Comparison of ENCODE assay signal across 12 cellular contexts in the genomic region with DNA sequence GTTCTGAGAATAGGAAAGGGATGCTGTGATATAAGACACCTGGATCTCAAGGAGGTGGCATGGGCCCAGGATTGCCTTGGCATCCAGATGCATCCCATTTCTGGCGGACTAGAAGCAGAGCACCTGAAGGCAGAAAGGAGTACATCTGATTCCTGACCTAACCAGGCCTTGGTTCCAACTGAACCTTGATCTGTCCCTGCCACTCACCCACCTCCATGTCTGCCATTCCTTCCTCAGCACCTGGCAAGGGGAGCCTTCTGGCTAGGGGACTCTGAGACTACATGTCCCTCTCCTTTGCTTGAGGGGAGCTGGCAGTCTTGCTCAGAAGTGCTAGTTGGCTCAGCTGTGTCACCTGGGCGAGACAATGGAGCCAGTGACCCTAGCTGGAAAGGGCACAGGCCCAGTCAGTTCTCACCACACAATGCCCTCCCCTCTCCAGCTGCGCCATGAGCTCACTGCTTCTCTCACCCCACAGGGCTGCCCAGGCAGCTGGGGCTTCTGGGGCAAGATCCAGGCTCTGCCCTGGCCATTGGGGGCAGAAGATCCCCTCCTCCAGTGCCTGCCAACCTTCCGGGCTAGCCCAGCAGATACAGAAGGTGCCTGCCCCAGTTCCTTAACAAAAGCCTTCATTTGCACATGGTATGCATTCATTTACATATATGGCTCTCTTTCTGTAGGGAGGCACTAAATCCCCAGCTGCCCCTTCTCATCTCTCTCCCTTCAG. TPM values are rescaled to one million over a fixed set of nuclear protein-coding genes. Genes with fewer than 3 reads are reported as not detected.
DNase-seq lines count a peak whose midpoint lies in the region; ATAC-seq lines count a peak whose summit lies in the region.
"Had no signal": no experiment of that assay in that cellular context is flagged by ENCODE, and none has a peak within 500 bp of the region (broad histone marks: within the 10 kb centered on the region; RNA-seq: fewer than 3 reads in every experiment).

No MANE protein-coding gene starts in this region.

- H3K36me3 Mint-ChIP-seq in activated CD4-positive, alpha-beta T cell treated with anti-CD3 and anti-CD28 coated beads for 36 hours (ENCODE audit: low read depth), result peaks cover 5% of the 10 kb centered on the region
- peaks cover 2% of the 10 kb centered on the region for H3K36me3 Mint-ChIP-seq in activated T-helper 1 cell treated with anti-CD3 and anti-CD28 coated beads, Interleukin-12 subunit alpha, Interleukin-12 subunit beta, Interleukin-2, Interleukin-4 antibody, amounts not matched to agents 30 ng/mL and 10 ng/mL and 1 ng/mL, durations not matched to agents 14 hours and 24 hours and 36 hours (ENCODE audit: low read depth)
- peaks cover 10 to 24% of the 10 kb centered on the region in 2 donors for H3K36me3 Mint-ChIP-seq in stimulated activated naive B cell treated with anti-CD40 and anti-IgM and Interleukin-4, amounts not matched to agents 10 μg/mL and 1 μg/mL and 100 μg/mL, for 72 hours

- DNase-seq in activated CD4-positive, alpha-beta T cell treated with anti-CD3 and anti-CD28 coated beads for 36 hours, result no peak
- DNase-seq in activated CD4-positive, alpha-beta T cell treated with anti-CD3 and anti-CD28 coated beads for 1 hour, result no peak
- no peak for DNase-seq in activated T-helper 1 cell treated with anti-CD3 and anti-CD28 coated beads, Interleukin-12 subunit alpha, Interleukin-12 subunit beta, Interleukin-2, Interleukin-4 antibody, amounts not matched to agents 30 ng/mL and 10 ng/mL and 1 ng/mL, durations not matched to agents 14 hours and 24 hours and 36 hours (ENCODE audit: low spot score)
- DNase-seq in iPS-NIHi11 (ENCODE audit: low spot score) (peak; percentile 73), AG20443 (ENCODE audit: low spot score) (no peak), OCI-M2 (lab: John Stamatoyannopoulos, UW; ENCODE audit: unreplicated experiment) (no peak), SK-N-DZ (ENCODE audit: low spot score) (no peak)
- DNase-seq in stimulated activated naive B cell treated with anti-CD40 and anti-IgM and Interleukin-4, amounts not matched to agents 10 μg/mL and 1 μg/mL and 100 μg/mL, for 72 hours, result no peak
- DNase-seq: activated CD4-positive, alpha-beta memory T cell treated with anti-CD3 and anti-CD28 coated beads, Interleukin-2, amount 10 ng/mL, durations not matched to agents 7 days and 5 days had no signal

- POLR2A ChIA-PET in activated CD4-positive, alpha-beta T cell treated with anti-CD3 and anti-CD28 coated beads for 36 hours (lab: Charles Lee), result interaction anchor here (1.0 kb wide), 1 partner anchor 8 kb away, joined by 4 read pairs; no protein-coding TSS in a partner anchor

- no peaks in the 10 kb centered on the region for H3K27me3 Mint-ChIP-seq in activated CD4-positive, alpha-beta T cell treated with anti-CD3 and anti-CD28 coated beads for 36 hours
- no peaks in the 10 kb centered on the region for H3K27me3 Mint-ChIP-seq in activated T-helper 1 cell treated with anti-CD3 and anti-CD28 coated beads, Interleukin-12 subunit alpha, Interleukin-12 subunit beta, Interleukin-2, Interleukin-4 antibody, amounts not matched to agents 30 ng/mL and 10 ng/mL and 1 ng/mL, durations not matched to agents 14 hours and 24 hours and 36 hours (ENCODE audit: insufficient read depth)
- no peaks in the 10 kb centered on the region for H3K27me3 Mint-ChIP-seq in stimulated activated naive B cell treated with anti-CD40 and anti-IgM and Interleukin-4, amounts not matched to agents 10 μg/mL and 1 μg/mL and 100 μg/mL, for 72 hours
- H3K27me3 Mint-ChIP-seq: activated CD4-positive, alpha-beta memory T cell treated with anti-CD3 and anti-CD28 coated beads, Interleukin-2, amount 10 ng/mL, durations not matched to agents 7 days and 5 days; memory B cell had no signal

- no peak for ATAC-seq in activated CD4-positive, alpha-beta T cell treated with anti-CD3 and anti-CD28 coated beads for 36 hours
- no peak for ATAC-seq in stimulated activated naive B cell treated with anti-CD40 and anti-IgM and Interleukin-4, amounts not matched to agents 10 μg/mL and 1 μg/mL and 100 μg/mL, for 72 hours (replicated peaks)

- peaks cover 27% of the 10 kb centered on the region for H3K4me1 Mint-ChIP-seq in activated CD4-positive, alpha-beta T cell treated with anti-CD3 and anti-CD28 coated beads for 36 hours
- H3K4me1 Mint-ChIP-seq in activated T-helper 1 cell treated with anti-CD3 and anti-CD28 coated beads, Interleukin-12 subunit alpha, Interleukin-12 subunit beta, Interleukin-2, Interleukin-4 antibody, amounts not matched to agents 30 ng/mL and 10 ng/mL and 1 ng/mL, durations not matched to agents 14 hours and 24 hours and 36 hours (ENCODE audit: low read depth), result peaks cover 32% of the 10 kb centered on the region
- peaks cover 31 to 54% of the 10 kb centered on the region in 2 donors for H3K4me1 Mint-ChIP-seq in stimulated activated naive B cell treated with anti-CD40 and anti-IgM and Interleukin-4, amounts not matched to agents 10 μg/mL and 1 μg/mL and 100 μg/mL, for 72 hours

- intact Hi-C loops in activated CD4-positive, alpha-beta T cell treated with anti-CD3 and anti-CD28 coated beads for 36 hours (cut with DNase I, micrococcal nuclease), result loop anchor here (5.0 kb wide), 2 partner anchors 63 to 243 kb away; a partner anchor contains a TSS
- intact Hi-C loops in activated T-helper 1 cell treated with anti-CD3 and anti-CD28 coated beads, Interleukin-12 subunit alpha, Interleukin-12 subunit beta, Interleukin-2, Interleukin-4 antibody, amounts not matched to agents 30 ng/mL and 10 ng/mL and 1 ng/mL, durations not matched to agents 14 hours and 24 hours and 36 hours (cut with micrococcal nuclease), result loop anchor here (5.0 kb wide), 1 partner anchor 1302 kb away; no protein-coding TSS in a partner anchor

- peak overlapping the region; percentile 94 for H3K4me3 Mint-ChIP-seq in activated CD4-positive, alpha-beta T cell treated with anti-CD3 and anti-CD28 coated beads for 36 hours
- H3K4me3 Mint-ChIP-seq in activated T-helper 1 cell treated with anti-CD3 and anti-CD28 coated beads, Interleukin-12 subunit alpha, Interleukin-12 subunit beta, Interleukin-2, Interleukin-4 antibody, amounts not matched to agents 30 ng/mL and 10 ng/mL and 1 ng/mL, durations not matched to agents 14 hours and 24 hours and 36 hours, result peak overlapping the region; percentile 69
- H3K4me3 Mint-ChIP-seq in stimulated activated naive B cell treated with anti-CD40 and anti-IgM and Interleukin-4, amounts not matched to agents 10 μg/mL and 1 μg/mL and 100 μg/mL, for 72 hours, result peak overlapping the region in 1 of 2 donors; percentile 27
- H3K4me3 Mint-ChIP-seq: activated CD4-positive, alpha-beta memory T cell treated with anti-CD3 and anti-CD28 coated beads, Interleukin-2, amount 10 ng/mL, durations not matched to agents 7 days and 5 days; memory B cell had no signal

- no peaks in the 10 kb centered on the region for H3K9me3 Mint-ChIP-seq in activated CD4-positive, alpha-beta T cell treated with anti-CD3 and anti-CD28 coated beads for 36 hours (ENCODE audit: low read depth)
- no peaks in the 10 kb centered on the region for H3K9me3 Mint-ChIP-seq in activated T-helper 1 cell treated with anti-CD3 and anti-CD28 coated beads, Interleukin-12 subunit alpha, Interleukin-12 subunit beta, Interleukin-2, Interleukin-4 antibody, amounts not matched to agents 30 ng/mL and 10 ng/mL and 1 ng/mL, durations not matched to agents 14 hours and 24 hours and 36 hours
- H3K9me3 Mint-ChIP-seq in stimulated activated naive B cell treated with anti-CD40 and anti-IgM and Interleukin-4, amounts not matched to agents 10 μg/mL and 1 μg/mL and 100 μg/mL, for 72 hours, result no peaks in the 10 kb centered on the region
- H3K9me3 Mint-ChIP-seq: activated CD4-positive, alpha-beta memory T cell treated with anti-CD3 and anti-CD28 coated beads, Interleukin-2, amount 10 ng/mL, durations not matched to agents 7 days and 5 days; memory B cell had no signal

- CTCF ChIA-PET in activated CD4-positive, alpha-beta T cell treated with anti-CD3 and anti-CD28 coated beads for 36 hours (lab: Charles Lee), result interaction anchor here (0.9 to 6.5 kb wide), 6 partner anchors 9 to 157 kb away, joined by 3 to 81 read pairs (median 6); no protein-coding TSS in a partner anchor

- H3K27ac Mint-ChIP-seq in activated CD4-positive, alpha-beta T cell treated with anti-CD3 and anti-CD28 coated beads for 36 hours, result peak overlapping the region; percentile 64
- H3K27ac Mint-ChIP-seq in activated T-helper 1 cell treated with anti-CD3 and anti-CD28 coated beads, Interleukin-12 subunit alpha, Interleukin-12 subunit beta, Interleukin-2, Interleukin-4 antibody, amounts not matched to agents 30 ng/mL and 10 ng/mL and 1 ng/mL, durations not matched to agents 14 hours and 24 hours and 36 hours, result no peak overlapping the region
- peak overlapping the region; percentile 51 for H3K27ac Mint-ChIP-seq in stimulated activated naive B cell treated with anti-CD40 and anti-IgM and Interleukin-4, amounts not matched to agents 10 μg/mL and 1 μg/mL and 100 μg/mL, for 72 hours
- H3K27ac Mint-ChIP-seq: activated CD4-positive, alpha-beta memory T cell treated with anti-CD3 and anti-CD28 coated beads, Interleukin-2, amount 10 ng/mL, durations not matched to agents 7 days and 5 days; memory B cell had no signal

RNA-seq across cellular contexts. Expression of a gene that starts 2.9 kb away (rescaled TPM):
- 10 to 100 TPM; 29.2 to 33.8 TPM for total RNA-seq in activated CD4-positive, alpha-beta T cell treated with anti-CD3 and anti-CD28 coated beads for 36 hours
- 25.5 and 26.3 TPM in 2 replicates for total RNA-seq in activated T-helper 1 cell treated with anti-CD3 and anti-CD28 coated beads, Interleukin-12 subunit alpha, Interleukin-12 subunit beta, Interleukin-2, Interleukin-4 antibody, amounts not matched to agents 30 ng/mL and 10 ng/mL and 1 ng/mL, durations not matched to agents 14 hours and 24 hours and 36 hours
- 14.0 and 14.2 TPM in 2 replicates for polyA plus RNA-seq in SK-N-DZ (2014; cell fraction: cytosol; rRNA removed)
- polyA plus RNA-seq in SK-N-DZ (2014; cell fraction: nucleus; rRNA removed), result 9.6 and 10.4 TPM in 2 replicates

RNA-seq across cellular contexts. Expression of a gene that starts 14.2 kb away (rescaled TPM):
- under 1 TPM; 0.04 to 0.05 TPM for total RNA-seq in activated CD4-positive, alpha-beta T cell treated with anti-CD3 and anti-CD28 coated beads for 36 hours
- not detected in 2 replicates for total RNA-seq in activated T-helper 1 cell treated with anti-CD3 and anti-CD28 coated beads, Interleukin-12 subunit alpha, Interleukin-12 subunit beta, Interleukin-2, Interleukin-4 antibody, amounts not matched to agents 30 ng/mL and 10 ng/mL and 1 ng/mL, durations not matched to agents 14 hours and 24 hours and 36 hours
- 2.2 and 3.3 TPM in 2 replicates for polyA plus RNA-seq in SK-N-DZ (2014; cell fraction: cytosol; rRNA removed)
- 1.5 and 2.0 TPM in 2 replicates for polyA plus RNA-seq in SK-N-DZ (2014; cell fraction: nucleus; rRNA removed)
- total RNA-seq: activated CD4-positive, alpha-beta memory T cell treated with anti-CD3 and anti-CD28 coated beads, Interleukin-2, amount 10 ng/mL, durations not matched to agents 7 days and 5 days; skeletal muscle tissue had no signal
- polyA plus RNA-seq: AG04450 had no signal

RNA-seq across cellular contexts. Expression of a gene that starts 20.0 kb away (rescaled TPM):
- not detected for total RNA-seq in activated CD4-positive, alpha-beta T cell treated with anti-CD3 and anti-CD28 coated beads for 36 hours
- not detected in 2 replicates for total RNA-seq in activated T-helper 1 cell treated with anti-CD3 and anti-CD28 coated beads, Interleukin-12 subunit alpha, Interleukin-12 subunit beta, Interleukin-2, Interleukin-4 antibody, amounts not matched to agents 30 ng/mL and 10 ng/mL and 1 ng/mL, durations not matched to agents 14 hours and 24 hours and 36 hours
- 0.03 TPM in 1 of 2 replicates, not detected in the other for polyA plus RNA-seq in SK-N-DZ (2014; cell fraction: cytosol; rRNA removed)
- not detected in 2 replicates for polyA plus RNA-seq in SK-N-DZ (2014; cell fraction: nucleus; rRNA removed)
- total RNA-seq: activated CD4-positive, alpha-beta memory T cell treated with anti-CD3 and anti-CD28 coated beads, Interleukin-2, amount 10 ng/mL, durations not matched to agents 7 days and 5 days had no signal

RNA-seq across cellular contexts. Expression of a gene that starts 25.6 kb away (rescaled TPM):
- under 1 TPM; 0.11 TPM for total RNA-seq in activated CD4-positive, alpha-beta T cell treated with anti-CD3 and anti-CD28 coated beads for 36 hours
- total RNA-seq in activated T-helper 1 cell treated with anti-CD3 and anti-CD28 coated beads, Interleukin-12 subunit alpha, Interleukin-12 subunit beta, Interleukin-2, Interleukin-4 antibody, amounts not matched to agents 30 ng/mL and 10 ng/mL and 1 ng/mL, durations not matched to agents 14 hours and 24 hours and 36 hours, result not detected in 2 replicates
- polyA plus RNA-seq in SK-N-DZ (2014; cell fraction: cytosol; rRNA removed), result not detected in 2 replicates
- 0.13 TPM in 1 of 2 replicates, not detected in the other for polyA plus RNA-seq in SK-N-DZ (2014; cell fraction: nucleus; rRNA removed)
- total RNA-seq: activated CD4-positive, alpha-beta memory T cell treated with anti-CD3 and anti-CD28 coated beads, Interleukin-2, amount 10 ng/mL, durations not matched to agents 7 days and 5 days had no signal
- polyA plus RNA-seq: AG04450 had no signal

RNA-seq across cellular contexts. Expression of a gene that starts 55.9 kb away (rescaled TPM):
- not detected for total RNA-seq in activated CD4-positive, alpha-beta T cell treated with anti-CD3 and anti-CD28 coated beads for 36 hours
- total RNA-seq in activated T-helper 1 cell treated with anti-CD3 and anti-CD28 coated beads, Interleukin-12 subunit alpha, Interleukin-12 subunit beta, Interleukin-2, Interleukin-4 antibody, amounts not matched to agents 30 ng/mL and 10 ng/mL and 1 ng/mL, durations not matched to agents 14 hours and 24 hours and 36 hours, result not detected in 2 replicates
- not detected in 2 replicates for polyA plus RNA-seq in SK-N-DZ (2014; cell fraction: cytosol; rRNA removed)
- polyA plus RNA-seq in SK-N-DZ (2014; cell fraction: nucleus; rRNA removed), result not detected in 2 replicates
- polyA plus RNA-seq: AG04450 had no signal
